In the genomic region with DNA sequence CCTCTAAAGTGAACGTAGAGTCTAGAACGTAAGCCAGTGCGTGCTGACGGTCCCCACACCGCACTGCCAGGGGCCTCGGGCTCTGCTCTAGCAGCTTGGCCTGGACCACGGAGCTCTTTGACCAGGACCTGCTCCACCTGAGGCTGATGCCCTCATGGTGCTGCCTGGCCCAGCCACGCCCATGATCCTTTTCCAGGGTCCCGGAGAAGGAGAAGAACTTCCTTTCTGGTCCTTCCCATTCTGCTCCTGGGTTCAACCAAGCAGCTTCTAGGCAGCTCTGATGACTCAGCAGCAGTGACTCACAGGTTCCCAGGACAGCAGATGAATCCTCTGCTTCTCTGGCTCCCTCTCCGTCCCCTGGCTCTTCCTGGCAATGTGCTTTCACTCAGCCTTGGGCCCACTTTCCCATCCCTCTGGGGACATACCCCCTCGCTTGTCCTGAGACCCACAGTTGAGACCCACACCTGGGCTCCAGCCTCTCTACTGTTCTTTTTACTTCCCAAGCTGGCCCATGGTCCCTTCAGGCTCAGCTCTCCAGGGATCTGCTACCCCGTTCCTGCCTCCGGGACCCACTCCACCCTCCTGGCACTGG, we compare ENCODE assay signal across 8 cellular contexts.
DNase-seq lines count a peak whose midpoint lies in the region; ATAC-seq and TF ChIP-seq lines count a peak whose summit lies in the region.

No MANE protein-coding gene starts in this region.

- no peak overlapping the region for H3K9ac ChIP-seq in colonic mucosa (ENCODE audit: low read depth in 2 of 2, low read length in 2 of 2)

- no peaks in the 10 kb centered on the region for H3K4me1 ChIP-seq in colonic mucosa

- H3K9me3 Mint-ChIP-seq in mesothelial cell of epicardium, result no peaks in the 10 kb centered on the region

- intact Hi-C loops in colonic mucosa (cut with DNase I), result no loop called here

- H3K27me3 Mint-ChIP-seq in mesothelial cell of epicardium (ENCODE audit: low read depth), result no peaks in the 10 kb centered on the region

- no peak for TF ChIP-seq CTCF in colonic mucosa (IDR thresholded peaks at IDR 0.05)
- TF ChIP-seq CTCF in mesothelial cell of epicardium (IDR thresholded peaks at IDR 0.05; ENCODE audit: unreplicated experiment), result no peak

- H3K36me3 Mint-ChIP-seq in mesothelial cell of epicardium, result no peaks in the 10 kb centered on the region

- no peak overlapping the region for H3K27ac ChIP-seq in colonic mucosa

- no peak for ATAC-seq in GM18502 (IDR thresholded peaks at IDR 0.05; ENCODE audit: poor library complexity, unreplicated experiment)

- no peaks in the 10 kb centered on the region for H3K27me3 ChIP-seq in colonic mucosa

- H3K36me3 ChIP-seq in colonic mucosa, result no peaks in the 10 kb centered on the region

- H3K27ac Mint-ChIP-seq in mesothelial cell of epicardium, result peak overlapping the region; percentile 21

- peaks cover 14% of the 10 kb centered on the region for H3K4me1 Mint-ChIP-seq in mesothelial cell of epicardium

- no peak overlapping the region for H3K4me3 Mint-ChIP-seq in mesothelial cell of epicardium

- DNase-seq in AG20443 (ENCODE audit: low spot score) (peak; percentile 94), LHCN-M2 (ENCODE audit: low read depth) (peak; percentile 68), colonic mucosa (peak; percentile 26), mesothelial cell of epicardium (ENCODE audit: low spot score in 2 of 2, unreplicated experiment in 2 of 2) (no peak), NCI-H1436 treated with DMSO at 0.1 percent for 48 hours (lab: John Stamatoyannopoulos, UW) (no peak), NCI-H146 (lab: John Stamatoyannopoulos, UW) (no peak), NCI-H2196 treated with DMSO at 0.1 percent for 48 hours (lab: John Stamatoyannopoulos, UW; ENCODE audit: unreplicated experiment) (no peak)

- no peak overlapping the region for H3K4me3 ChIP-seq in colonic mucosa

- no peaks in the 10 kb centered on the region for H3K9me3 ChIP-seq in colonic mucosa

Comparison
In these comparisons a context has a peak if more than half of its experiments do, and no peak if none do; other contexts are left out.
1. DNase-seq: peak in AG20443 (single experiment), LHCN-M2 (single experiment) and colonic mucosa (single experiment); none in mesothelial cell of epicardium (0 of 2), NCI-H1436 treated with DMSO at 0.1 percent for 48 hours (single experiment), NCI-H146 (single experiment) and NCI-H2196 treated with DMSO at 0.1 percent for 48 hours (single experiment).